2 cellular contexts compared by ENCODE assay signal in genomic region chr1:173881117-173881516, GRCh38.
A peak's percentile ranks its signal among the peaks of the same experiment; 100 is the strongest.
TF ChIP-seq lines count a peak whose summit lies in the region.
"Not testable (repeated sequence)": the region's sequence is repeated elsewhere in the genome, so short reads cannot be mapped to it uniquely, and the experiment has no call there.

No MANE protein-coding gene starts in this region.

TF ChIP-seq in HEK293, 187 proteins besides CTCF, POLR2A, EP300 and RAD21:
- peak; percentile 97 for TF ChIP-seq ZNF146 (tag by site-specific recombination; IDR thresholded peaks at IDR 0.05)
- peak; percentile 70 for TF ChIP-seq ZNF580 (tag by site-specific recombination; IDR thresholded peaks at IDR 0.05)
- TF ChIP-seq ZNF280D (tag by site-specific recombination; IDR thresholded peaks at IDR 0.05) = 0 out of 2 replicates have a peak, but pooled peaks have one; percentile 57

TF ChIP-seq in K562, 482 proteins besides CTCF, POLR2A, EP300 and RAD21:
- TF ChIP-seq CEBPB (tag; IDR thresholded peaks at IDR 0.05) (peak; percentile 62), ZNF146 (CRISPR knock-in tag; IDR thresholded peaks at IDR 0.05; ENCODE audit: unreplicated experiment) (peak; percentile 84), CEBPG (tag; conservative IDR thresholded peaks at IDR 0.05 in 1 of 2, IDR thresholded peaks at IDR 0.05 in 1 of 2) (0 out of 4 replicates have a peak, but pooled peaks of 1 of the 2 experiments have one; percentile 23), BCOR (IDR thresholded peaks at IDR 0.05) (peak; percentile 75), KDM1A (IDR thresholded peaks at IDR 0.05) (peak in 1 of 2 experiments; percentile 50; a peak in 1 of 4 replicates), NFIC (IDR thresholded peaks at IDR 0.05) (peak; percentile 39; the same call in 1 of the 2 replicates)
- TF ChIP-seq CEBPG (CRISPR knock-in tag; IDR thresholded peaks at IDR 0.05) = not testable (repeated sequence)
